ENCODE assay signal across 24 cellular contexts in the genomic region with DNA sequence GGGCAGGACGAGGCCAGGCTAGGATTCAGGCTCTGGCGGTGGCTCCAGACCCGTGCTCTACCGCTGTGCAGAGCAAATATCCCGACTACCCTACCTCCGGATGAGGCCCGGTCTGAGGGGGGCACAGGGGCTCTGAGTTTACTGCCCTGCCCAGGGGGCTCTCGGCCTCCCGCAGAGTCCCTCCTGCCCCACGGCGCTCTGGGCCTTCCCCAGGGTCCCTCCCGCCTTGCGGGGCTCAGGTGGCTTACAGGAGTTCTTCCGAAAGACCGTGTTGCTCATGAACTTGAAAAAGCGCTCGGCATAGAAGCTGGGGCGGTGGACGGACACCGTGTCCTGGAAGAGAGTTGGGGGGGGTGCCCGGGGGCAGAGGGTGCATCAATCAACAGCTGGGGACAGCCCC. TPM values are rescaled to one million over a fixed set of nuclear protein-coding genes. Genes with fewer than 3 reads are reported as not detected.
"Had no signal": no experiment of that assay in that cellular context is flagged by ENCODE, and none has a peak within 500 bp of the region (broad histone marks: within the 10 kb centered on the region; RNA-seq: fewer than 3 reads in every experiment).

No MANE protein-coding gene starts in this region.

- H3K36me3 Mint-ChIP-seq: activated naive CD4-positive, alpha-beta T cell treated with anti-CD3 and anti-CD28 coated beads, Interleukin-2, amount 10 ng/mL, durations not matched to agents 7 days and 5 days; activated naive CD4-positive, alpha-beta T cell treated with anti-CD3 and anti-CD28 coated beads, Interleukin-2, amount 50 U/mL, for 72 hours had no signal

- H3K4me1 Mint-ChIP-seq: activated CD4-positive, alpha-beta T cell treated with anti-CD3 and anti-CD28 coated beads for 36 hours; activated CD4-positive, alpha-beta T cell treated with anti-CD3 and anti-CD28 coated beads, Interleukin-2, amount 10 ng/mL, durations not matched to agents 24 days and 14 days; activated naive CD4-positive, alpha-beta T cell treated with anti-CD3 and anti-CD28 coated beads, Interleukin-2, amount 10 ng/mL, durations not matched to agents 7 days and 5 days; activated naive CD8-positive, alpha-beta T cell treated with anti-CD3 and anti-CD28 coated beads, Interleukin-2, amount 10 ng/mL, durations not matched to agents 7 days and 5 days; central memory CD8-positive, alpha-beta T cell; endodermal cell had no signal

- H3K27me3 Mint-ChIP-seq: activated CD4-positive, alpha-beta memory T cell treated with anti-CD3 and anti-CD28 coated beads for 36 hours; activated CD4-positive, alpha-beta T cell treated with anti-CD3 and anti-CD28 coated beads for 36 hours; activated CD4-positive, alpha-beta T cell treated with anti-CD3 and anti-CD28 coated beads, Interleukin-2, amount 10 ng/mL, durations not matched to agents 24 days and 14 days; activated naive CD4-positive, alpha-beta T cell treated with anti-CD3 and anti-CD28 coated beads, Interleukin-2, amount 10 ng/mL, durations not matched to agents 7 days and 5 days; activated naive CD8-positive, alpha-beta T cell treated with anti-CD3 and anti-CD28 coated beads, Interleukin-2, amount 10 ng/mL, durations not matched to agents 7 days and 5 days; activated T-cell treated with anti-CD3 and anti-CD28 coated beads, Interleukin-2, amount 50 U/mL, for 24 hours; central memory CD8-positive, alpha-beta T cell had no signal

- H3K9me3 Mint-ChIP-seq: activated CD4-positive, alpha-beta memory T cell treated with anti-CD3 and anti-CD28 coated beads for 36 hours; activated CD4-positive, alpha-beta T cell treated with anti-CD3 and anti-CD28 coated beads, Interleukin-2, amount 10 ng/mL, durations not matched to agents 24 days and 14 days; activated naive CD4-positive, alpha-beta T cell treated with anti-CD3 and anti-CD28 coated beads, Interleukin-2, amount 10 ng/mL, durations not matched to agents 7 days and 5 days; activated naive CD4-positive, alpha-beta T cell treated with anti-CD3 and anti-CD28 coated beads, Interleukin-2, amount 50 U/mL, for 72 hours; activated naive CD8-positive, alpha-beta T cell treated with anti-CD3 and anti-CD28 coated beads, Interleukin-2, amount 10 ng/mL, durations not matched to agents 7 days and 5 days; activated T-cell treated with anti-CD3 and anti-CD28 coated beads, Interleukin-2, amount 50 U/mL, for 24 hours; activated T-cell treated with anti-CD3 and anti-CD28 coated beads, Interleukin-2, amount 50 U/mL, for 72 hours; central memory CD8-positive, alpha-beta T cell; endodermal cell had no signal

- H3K4me3 Mint-ChIP-seq: activated CD4-positive, alpha-beta memory T cell treated with anti-CD3 and anti-CD28 coated beads for 36 hours; activated CD4-positive, alpha-beta T cell treated with anti-CD3 and anti-CD28 coated beads for 36 hours; activated CD4-positive, alpha-beta T cell treated with anti-CD3 and anti-CD28 coated beads, Interleukin-2, amount 10 ng/mL, durations not matched to agents 24 days and 14 days; activated naive CD4-positive, alpha-beta T cell treated with anti-CD3 and anti-CD28 coated beads, Interleukin-2, amount 10 ng/mL, durations not matched to agents 7 days and 5 days; activated naive CD8-positive, alpha-beta T cell treated with anti-CD3 and anti-CD28 coated beads, Interleukin-2, amount 10 ng/mL, durations not matched to agents 7 days and 5 days; activated T-cell treated with anti-CD3 and anti-CD28 coated beads, Interleukin-2, amount 50 U/mL, for 24 hours; activated T-cell treated with anti-CD3 and anti-CD28 coated beads, Interleukin-2, amount 50 U/mL, for 72 hours; central memory CD8-positive, alpha-beta T cell; endodermal cell had no signal

- ATAC-seq: activated CD4-positive, alpha-beta T cell treated with anti-CD3 and anti-CD28 coated beads for 36 hours; activated naive CD4-positive, alpha-beta T cell treated with anti-CD3 and anti-CD28 coated beads, Interleukin-2, amount 50 U/mL, for 72 hours; activated T-cell treated with anti-CD3 and anti-CD28 coated beads, Interleukin-2, amount 50 U/mL, for 72 hours had no signal

- DNase-seq: activated CD4-positive, alpha-beta memory T cell treated with anti-CD3 and anti-CD28 coated beads for 36 hours; activated CD4-positive, alpha-beta T cell treated with anti-CD3 and anti-CD28 coated beads for 36 hours; activated CD4-positive, alpha-beta T cell treated with anti-CD3 and anti-CD28 coated beads, Interleukin-2, amount 10 ng/mL, durations not matched to agents 24 days and 14 days; activated CD4-positive, CD25-positive, alpha-beta regulatory T cell; activated CD4-positive, CD25-positive, alpha-beta regulatory T cell treated with anti-CD3 and anti-CD28 coated beads, Interleukin-2, amount 50 U/mL, for 72 hours; activated CD8-positive, alpha-beta memory T cell treated with anti-CD3 and anti-CD28 coated beads, Interleukin-2, amount 50 U/mL, for 48 hours; activated gamma-delta T cell; activated naive CD4-positive, alpha-beta T cell; activated naive CD4-positive, alpha-beta T cell treated with anti-CD3 and anti-CD28 coated beads, Interleukin-2, amount 10 ng/mL, durations not matched to agents 7 days and 5 days; activated naive CD8-positive, alpha-beta T cell treated with anti-CD3 and anti-CD28 coated beads, Interleukin-2, amount 10 ng/mL, durations not matched to agents 7 days and 5 days; activated T-cell treated with anti-CD3 and anti-CD28 coated beads for 4 hours; activated T-cell treated with anti-CD3 and anti-CD28 coated beads, Interleukin-2, amount 50 U/mL, for 24 hours; activated T-cell treated with anti-CD3 and anti-CD28 coated beads, Interleukin-2, amount 50 U/mL, for 72 hours; brain microvascular endothelial cell; cortex of kidney; dermis blood vessel endothelial cell; effector CD8-positive, alpha-beta T cell; endodermal cell; foreskin fibroblast; head of caudate nucleus; T-helper 2 cell had no signal

- H3K27ac ChIP-seq: brain microvascular endothelial cell had no signal

- H3K27ac Mint-ChIP-seq: activated CD4-positive, alpha-beta memory T cell treated with anti-CD3 and anti-CD28 coated beads for 36 hours; activated CD4-positive, alpha-beta T cell treated with anti-CD3 and anti-CD28 coated beads for 36 hours; activated CD4-positive, alpha-beta T cell treated with anti-CD3 and anti-CD28 coated beads, Interleukin-2, amount 10 ng/mL, durations not matched to agents 24 days and 14 days; activated naive CD4-positive, alpha-beta T cell treated with anti-CD3 and anti-CD28 coated beads, Interleukin-2, amount 10 ng/mL, durations not matched to agents 7 days and 5 days; activated naive CD4-positive, alpha-beta T cell treated with anti-CD3 and anti-CD28 coated beads, Interleukin-2, amount 50 U/mL, for 72 hours; activated naive CD8-positive, alpha-beta T cell treated with anti-CD3 and anti-CD28 coated beads, Interleukin-2, amount 10 ng/mL, durations not matched to agents 7 days and 5 days; activated T-cell treated with anti-CD3 and anti-CD28 coated beads, Interleukin-2, amount 50 U/mL, for 24 hours; activated T-cell treated with anti-CD3 and anti-CD28 coated beads, Interleukin-2, amount 50 U/mL, for 72 hours; endodermal cell had no signal

RNA-seq across cellular contexts. Expression of a gene that starts 39.1 kb away (rescaled TPM):
- total RNA-seq: bronchial epithelial cell had no signal
